In the genomic region with DNA sequence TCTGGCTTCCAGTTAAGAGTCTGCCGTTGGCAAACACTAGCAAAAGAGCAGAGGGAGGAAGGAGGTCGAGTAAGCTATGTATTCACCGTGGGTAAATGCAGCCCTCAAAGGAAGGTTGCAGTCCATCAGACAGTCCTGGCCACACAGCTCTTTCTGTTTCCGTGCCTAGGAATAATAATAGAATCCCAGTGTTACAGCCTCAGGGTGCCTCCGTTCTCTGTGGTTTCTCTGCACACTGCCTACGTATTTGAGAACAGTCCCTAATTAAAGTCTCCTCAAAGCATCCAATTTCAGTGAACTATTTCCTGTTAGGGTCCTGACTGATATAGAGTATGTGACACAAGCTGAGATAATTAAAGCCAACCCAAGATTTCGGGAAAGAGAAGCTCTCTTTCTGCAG, we compare ENCODE assay signal across 15 cellular contexts.
A peak's percentile ranks its signal among the peaks of the same experiment; 100 is the strongest.
DNase-seq lines count a peak whose midpoint lies in the region; ATAC-seq and TF ChIP-seq lines count a peak whose summit lies in the region.
"Had no signal": no experiment of that assay in that cellular context is flagged by ENCODE, and none has a peak within 500 bp of the region (broad histone marks: within the 10 kb centered on the region; RNA-seq: fewer than 3 reads in every experiment).

No MANE protein-coding gene starts in this region.

- DNase-seq in COLO829 (ENCODE audit: low spot score) (peak; percentile 2), SK-MEL-5 (ENCODE audit: low read depth, low spot score) (peak; percentile 83), foreskin melanocyte (peak; percentile 94), GM10266 (ENCODE audit: extremely low spot score) (no peak), NCI-H1436 treated with DMSO at 0.1 percent for 48 hours (lab: John Stamatoyannopoulos, UW) (no peak)
- DNase-seq in stimulated activated naive CD8-positive, alpha-beta T cell treated with anti-CD3 and anti-CD28 coated beads, Interleukin-15, Interleukin-2, amounts not matched to agents 100 U/mL and 50 U/mL, for 24 hours: no peak
- DNase-seq: 8988T; CD8-positive, alpha-beta T cell; COR-L47; DMS 273 treated with DMSO at 0.1 percent for 48 hours; DMS53; DND-41; EL; HCEC 1CT had no signal

- no peak for TF ChIP-seq CTCF in GM10266 (IDR thresholded peaks at IDR 0.05; ENCODE audit: control insufficient read depth, insufficient read depth, low read depth, missing control alignments)

- ATAC-seq in GM19328 (IDR thresholded peaks at IDR 0.05; ENCODE audit: unreplicated experiment): no peak
- ATAC-seq in stimulated activated naive CD8-positive, alpha-beta T cell treated with anti-CD3 and anti-CD28 coated beads, Interleukin-15, Interleukin-2, amounts not matched to agents 100 U/mL and 50 U/mL, for 24 hours: no peak
- ATAC-seq: CD8-positive, alpha-beta T cell had no signal

- in situ Hi-C loops in SK-MEL-5 (cut with HindIII; ENCODE audit: low pct_unique_long_range_greater_than_20kb, low sequenced_read_pairs): no loop called here

Comparison
In these comparisons a context has a peak if more than half of its experiments do, and no peak if none do; other contexts are left out.
1. DNase-seq: peak in COLO829 (single experiment), SK-MEL-5 (single experiment) and foreskin melanocyte (single experiment); none in GM10266 (single experiment), NCI-H1436 treated with DMSO at 0.1 percent for 48 hours (single experiment) and stimulated activated naive CD8-positive, alpha-beta T cell treated with anti-CD3 and anti-CD28 coated beads, Interleukin-15, Interleukin-2, amounts not matched to agents 100 U/mL and 50 U/mL, for 24 hours (single experiment).